Comparison of ENCODE assay signal across 2 cellular contexts in genomic region chr6:27752038-27752885, GRCh38.
TF ChIP-seq lines count a peak whose summit lies in the region.

No MANE protein-coding gene starts in this region.

TF ChIP-seq in HEK293T, 16 proteins besides CTCF, POLR2A, EP300 and RAD21 (continued from another document):
- TF ChIP-seq NFRKB (IDR thresholded peaks at IDR 0.05) (no peak), TARDBP (IDR thresholded peaks at IDR 0.05) (no peak)
TF ChIP-seq in HEK293T: peak in this region for 0.

TF ChIP-seq in SK-N-SH, 30 proteins besides CTCF, POLR2A, EP300 and RAD21 (continued from another document):
- TF ChIP-seq USF1 (IDR thresholded peaks at IDR 0.05; ENCODE audit: borderline replicate concordance, low read depth) (no peak), RFX5 (IDR thresholded peaks at IDR 0.05; ENCODE audit: low read length) (no peak), NRF1 (IDR thresholded peaks at IDR 0.05; ENCODE audit: low read depth, low read length) (0 out of 2 replicates have a peak, but pooled peaks have one; percentile 8), SMC3 (IDR thresholded peaks at IDR 0.05; ENCODE audit: low read depth, low read length) (peak; percentile 53; the same call in 1 of the 2 replicates), IRF3 (IDR thresholded peaks at IDR 0.05; ENCODE audit: low read depth, low read length) (no peak), USF2 (IDR thresholded peaks at IDR 0.05; ENCODE audit: borderline replicate concordance, low read depth, low read length) (no peak), RCOR1 (IDR thresholded peaks at IDR 0.05; ENCODE audit: low read length) (no peak; the same call in 1 of the 2 replicates), JUND (IDR thresholded peaks at IDR 0.05) (no peak), REST (IDR thresholded peaks at IDR 0.05; ENCODE audit: low read depth, low read length) (no peak), ZBTB33 (IDR thresholded peaks at IDR 0.05; ENCODE audit: borderline replicate concordance, low read depth) (no peak), POLR2AphosphoS5 (IDR thresholded peaks at IDR 0.05; ENCODE audit: low read depth, low read length) (no peak), MEF2A (IDR thresholded peaks at IDR 0.05; ENCODE audit: borderline replicate concordance, low read depth) (no peak), FOXM1 (IDR thresholded peaks at IDR 0.05; ENCODE audit: low read depth) (no peak), RXRA (IDR thresholded peaks at IDR 0.05; ENCODE audit: borderline replicate concordance, low read depth) (no peak), ELF1 (IDR thresholded peaks at IDR 0.05) (no peak), YY1 (IDR thresholded peaks at IDR 0.05; ENCODE audit: low read depth) (0 out of 2 replicates have a peak, but pooled peaks have one; percentile 19)
TF ChIP-seq in SK-N-SH: peak in this region for 6.
